Comparison of ENCODE assay signal across 30 cellular contexts in the genomic region with DNA sequence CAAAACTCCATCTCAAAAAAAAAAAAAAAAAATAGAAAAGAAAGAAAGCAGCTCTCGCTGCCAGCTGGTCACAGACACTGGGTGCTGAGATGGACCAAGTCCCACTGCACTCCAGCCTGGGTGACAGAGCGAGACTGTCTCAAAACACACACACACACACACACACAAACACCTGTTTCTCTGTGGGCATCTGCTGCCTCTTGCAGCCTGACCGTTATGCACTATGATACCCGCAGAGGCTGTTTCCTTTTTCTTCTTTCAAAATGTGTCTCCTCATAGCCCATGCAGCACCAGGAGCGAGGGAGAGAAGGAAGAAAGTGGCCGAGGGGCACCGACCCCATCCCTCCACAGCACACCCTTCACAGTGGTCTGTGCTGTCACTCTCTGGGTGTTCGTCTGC. TPM values are rescaled to one million over a fixed set of nuclear protein-coding genes. Genes with fewer than 3 reads are reported as not detected.
DNase-seq lines count a peak whose midpoint lies in the region; ATAC-seq, FAIRE-seq and TF ChIP-seq lines count a peak whose summit lies in the region.
"Had no signal": no experiment of that assay in that cellular context is flagged by ENCODE, and none has a peak within 500 bp of the region (broad histone marks: within the 10 kb centered on the region; RNA-seq: fewer than 3 reads in every experiment).

No MANE protein-coding gene starts in this region.

- H3K4me2 ChIP-seq in DND-41 (ENCODE audit: insufficient read depth, low read length) (no peak overlapping the region), OCI-LY7 (ENCODE audit: low read length) (peak overlapping the region; percentile 25; the same call in 1 of the 2 replicates)

- CTCF ChIA-PET in OCI-LY7 (lab: Charles Lee; ENCODE audit: unreplicated experiment), result interaction anchor here (1.1 kb wide), 1 partner anchor 22 kb away, joined by 3 read pairs; no protein-coding TSS in a partner anchor

- no peak overlapping the region for H3K4me3 ChIP-seq in DND-41 (ENCODE audit: low read depth in 1 of 2, low read length in 2 of 2)
- H3K4me3 ChIP-seq in OCI-LY7 (ENCODE audit: low read depth, low read length, poor library complexity, severe bottlenecking), result no peak overlapping the region
- H3K4me3 ChIP-seq: heart left ventricle, Peyer's patch, prostate gland, upper lobe of left lung had no signal

- H3K36me3 ChIP-seq in DND-41 (ENCODE audit: insufficient read depth, low read length) (no peaks in the 10 kb centered on the region), OCI-LY7 (ENCODE audit: insufficient read depth, low read length) (peaks cover 5% of the 10 kb centered on the region; the same call in 1 of the 2 replicates)
- H3K36me3 ChIP-seq: heart left ventricle, Peyer's patch, prostate gland, upper lobe of left lung had no signal

- no peak for ATAC-seq in DND-41 (ENCODE audit: insufficient read depth, low read depth)
- no peak for ATAC-seq in HG02973 (IDR thresholded peaks at IDR 0.05; ENCODE audit: unreplicated experiment)
- no peak for ATAC-seq in left lobe of liver
- no peak for ATAC-seq in GM21367 (IDR thresholded peaks at IDR 0.05; ENCODE audit: unreplicated experiment)
- ATAC-seq: activated CD4-positive, alpha-beta T cell treated with anti-CD3 and anti-CD28 coated beads for 36 hours; activated T-helper 17 cell treated with anti-CD3 and anti-CD28 coated beads, Interleukin-2, amount 50 U/mL, for 72 hours; heart left ventricle; left ventricle myocardium superior had no signal

- H4K20me1 ChIP-seq in DND-41 (ENCODE audit: insufficient read depth, low read length) (no peaks in the 10 kb centered on the region), OCI-LY7 (ENCODE audit: insufficient read depth, low read length) (no peaks in the 10 kb centered on the region)

- no peaks in the 10 kb centered on the region for H3K27me3 ChIP-seq in DND-41 (ENCODE audit: insufficient read depth, low read length, poor library complexity)
- H3K27me3 ChIP-seq: heart left ventricle, Peyer's patch, upper lobe of left lung had no signal

- no peaks in the 10 kb centered on the region for H3K9me2 ChIP-seq in OCI-LY7 (ENCODE audit: insufficient read depth, low read length)

- H2AFZ ChIP-seq in DND-41 (ENCODE audit: low read depth, low read length), result no peak overlapping the region
- no peak overlapping the region for H2AFZ ChIP-seq in OCI-LY7 (ENCODE audit: low read length)

- DNase-seq in DND-41 (no peak), HTR-8/SVneo (ENCODE audit: insufficient read length, low spot score) (no peak), OCI-LY7 (ENCODE audit: low spot score) (peak; percentile 75), myocyte (ENCODE audit: low read depth) (peak; percentile 61), left lobe of liver (ENCODE audit: low spot score) (no peak)
- no peak for DNase-seq in stimulated activated CD8-positive, alpha-beta memory T cell treated with anti-CD3 and anti-CD28 coated beads, Interleukin-4, amount 100 ng/mL, for 48 hours
- DNase-seq: activated CD4-positive, alpha-beta T cell treated with anti-CD3 and anti-CD28 coated beads for 36 hours; activated naive CD4-positive, alpha-beta T cell treated with anti-CD3 and anti-CD28 coated beads, Interleukin-2, amount 10 ng/mL, durations not matched to agents 7 days and 5 days; amniotic stem cell; C1 segment of cervical spinal cord; cerebellar nuclear complex; dermis blood vessel endothelial cell; DMS153; endodermal cell; GOT3; heart left ventricle; Karpas-422; left ventricle myocardium superior; mesendoderm; NCI-H146; NCI-H2107; Peyer's patch; SHP77 treated with DMSO at 0.1 percent for 48 hours; stimulated activated CD4-positive, alpha-beta T cell treated with anti-CD3 and anti-CD28 coated beads, Interleukin-4, amount 100 ng/mL, for 24 hours; upper lobe of left lung had no signal

- BruUV-seq in OCI-LY7 (replicated peaks; lab: Mats Ljungman, UMichigan), result no TSS peak

- no peaks in the 10 kb centered on the region for H3K9me3 ChIP-seq in DND-41 (ENCODE audit: insufficient read depth, low read length, severe bottlenecking)
- H3K9me3 ChIP-seq in OCI-LY7 (ENCODE audit: low read length), result no peaks in the 10 kb centered on the region
- H3K9me3 ChIP-seq: heart left ventricle, Peyer's patch, prostate gland, upper lobe of left lung had no signal

- TF ChIP-seq CTCF in DND-41 (IDR thresholded peaks at IDR 0.05; ENCODE audit: borderline replicate concordance, extremely low read depth, low read length, poor library complexity, severe bottlenecking), result no peak
- TF ChIP-seq CTCF in OCI-LY7 (conservative IDR thresholded peaks at IDR 0.05; ENCODE audit: low read length), result no peak

- peak; percentile 9 for FAIRE-seq in HTR-8/SVneo (lab: Jason Lieb, UNC)
- FAIRE-seq: keratinocyte had no signal

- H3K79me2 ChIP-seq in DND-41 (ENCODE audit: insufficient read depth, low read length) (peaks cover 7% of the 10 kb centered on the region), OCI-LY7 (ENCODE audit: insufficient read depth, low read depth, low read length) (no peaks in the 10 kb centered on the region)

- H3K4me1 ChIP-seq in DND-41 (ENCODE audit: insufficient read depth, low read length), result peaks cover 27% of the 10 kb centered on the region
- H3K4me1 ChIP-seq in OCI-LY7 (ENCODE audit: insufficient read depth, low read length, poor library complexity, severe bottlenecking), result peaks cover 56% of the 10 kb centered on the region
- H3K4me1 ChIP-seq: prostate gland had no signal

- intact Hi-C loops in OCI-LY7 (cut with micrococcal nuclease; ENCODE audit: unreplicated experiment), result no loop called here

- H3K9ac ChIP-seq in DND-41 (ENCODE audit: low read depth, low read length), result no peak overlapping the region

- POLR2A ChIA-PET in OCI-LY7 (lab: Charles Lee), result interaction anchor here (0.8 to 10.1 kb wide), 4 partner anchors 10 to 63 kb away, joined by 3 to 128 read pairs (median 4); no protein-coding TSS in a partner anchor

- H3K27ac ChIP-seq in DND-41 (ENCODE audit: low read length) (peak overlapping the region; percentile 42; the same call in 1 of the 2 replicates), OCI-LY7 (ENCODE audit: low read depth, low read length, poor library complexity, severe bottlenecking) (peak overlapping the region; percentile 43)
- H3K27ac ChIP-seq: heart left ventricle, Peyer's patch, prostate gland, upper lobe of left lung had no signal

RNA-seq across cellular contexts. Expression of a gene that starts 36.9 kb away (rescaled TPM):
- 146 and 147 TPM in 2 replicates for total RNA-seq in OCI-LY7 (2014; rRNA removed; shearing (Covaris generic))
- total RNA-seq in OCI-LY7 (2022) (213 and 233 TPM in 2 replicates), myocyte (24.4 and 27.1 TPM in 2 replicates), left lobe of liver (17.2 TPM)
- 28.0 TPM for polyA plus RNA-seq in myocyte (2012)

Comparison
In these comparisons a context has a peak if more than half of its experiments do, and no peak if none do; other contexts are left out.
1. DNase-seq: peak in OCI-LY7 (single experiment) and myocyte (single experiment); none in DND-41 (single experiment), HTR-8/SVneo (single experiment), stimulated activated CD8-positive, alpha-beta memory T cell treated with anti-CD3 and anti-CD28 coated beads, Interleukin-4, amount 100 ng/mL, for 48 hours (single experiment) and left lobe of liver (single experiment).